16 cellular contexts compared by ENCODE assay signal in the genomic region with DNA sequence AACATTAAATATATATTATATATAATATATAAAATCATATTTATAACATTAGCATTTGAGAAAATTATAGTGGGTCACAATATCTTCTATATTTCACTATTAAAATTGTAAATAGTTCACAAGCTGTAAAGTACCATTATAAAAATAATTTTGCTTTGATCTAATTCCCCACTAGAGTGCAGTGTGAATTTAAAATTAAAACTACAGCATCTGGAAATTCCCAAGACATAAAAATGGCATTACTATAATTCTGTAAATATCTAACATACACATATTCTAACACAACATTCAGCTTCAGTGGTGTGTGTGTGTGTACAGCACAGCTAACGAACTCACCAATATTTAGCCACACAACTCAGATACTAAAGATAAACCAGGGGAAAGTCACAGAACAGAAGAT.
DNase-seq lines count a peak whose midpoint lies in the region; ATAC-seq, FAIRE-seq and TF ChIP-seq lines count a peak whose summit lies in the region.
"Had no signal": no experiment of that assay in that cellular context is flagged by ENCODE, and none has a peak within 500 bp of the region (broad histone marks: within the 10 kb centered on the region; RNA-seq: fewer than 3 reads in every experiment).

No MANE protein-coding gene starts in this region.

- POLR2A ChIA-PET in PC-3 (lab: Charles Lee; ENCODE audit: unreplicated experiment) = no interaction called here
- POLR2A ChIA-PET in HEK293T (lab: Yijun Ruan, JAX) = no interaction called here

- H3K36me3 ChIP-seq in PC-3 (ENCODE audit: low read depth, low read length) = no peaks in the 10 kb centered on the region

- no peaks in the 10 kb centered on the region for H3K27me3 ChIP-seq in PC-3 (ENCODE audit: low read length)

- intact Hi-C loops in PC-3 (cut with micrococcal nuclease) = loop anchor here (1.0 to 5.0 kb wide), 8 partner anchors 15 to 786 kb away; no protein-coding TSS in a partner anchor

- CTCF ChIA-PET in PC-3 (lab: Charles Lee) (interaction anchor here (0.6 to 1.2 kb wide), 8 partner anchors 15 to 784 kb away, joined by 3 to 6 read pairs (median 4); no protein-coding TSS in a partner anchor), HEK293T (lab: Yijun Ruan, JAX) (no interaction called here)

- no peak overlapping the region for H2AFZ ChIP-seq in PC-3 (ENCODE audit: low read length)

- no TSS peak for BruUV-seq in PC-3 (replicated peaks; lab: Mats Ljungman, UMichigan)

- peak; percentile 46; the same call in 1 of the 2 replicates for ATAC-seq in PC-3
- ATAC-seq in GM18907 (IDR thresholded peaks at IDR 0.05; ENCODE audit: unreplicated experiment) = no peak
- ATAC-seq: activated naive CD8-positive, alpha-beta T cell treated with anti-CD3 and anti-CD28 coated beads, Interleukin-2, amount 50 U/mL, for 24 hours; K562 had no signal

- H3K4me2 ChIP-seq in PC-3 (ENCODE audit: low read length) = no peak overlapping the region

- peak; percentile 56 for TF ChIP-seq CTCF in PC-3 (conservative IDR thresholded peaks at IDR 0.05; ENCODE audit: low read depth, low read length)

- no peaks in the 10 kb centered on the region for H3K9me3 ChIP-seq in PC-3 (ENCODE audit: low read length)

- H3K27ac ChIP-seq in PC-3 (ENCODE audit: low read length) = no peak overlapping the region

- no peaks in the 10 kb centered on the region for H3K4me1 ChIP-seq in PC-3 (ENCODE audit: insufficient read depth, low read length)

- no peak overlapping the region for H3K9ac ChIP-seq in PC-3 (ENCODE audit: low read length)

- H3K9me2 ChIP-seq in PC-3 (replicated peaks; ENCODE audit: low read length) = no peaks in the 10 kb centered on the region

- FAIRE-seq in endometrium (lab: Jason Lieb, UNC) = peak; percentile 87
- FAIRE-seq: K562 had no signal

- no peaks in the 10 kb centered on the region for H3K79me2 ChIP-seq in PC-3 (ENCODE audit: low read length)

- no peaks in the 10 kb centered on the region for H3F3A ChIP-seq in PC-3 (ENCODE audit: low read length, unreplicated experiment)

- peak; percentile 2 for DNase-seq in NCI-H2171 treated with DMSO at 0.1 percent for 48 hours (lab: John Stamatoyannopoulos, UW)
- no peak for DNase-seq in NCI-H2171 (lab: John Stamatoyannopoulos, UW)
- DNase-seq in PC-3 = peak; percentile 44
- DNase-seq in stromal cell of bone marrow (ENCODE audit: low read depth) = peak; percentile 4
- no peak for DNase-seq in NCI-H2196 (lab: John Stamatoyannopoulos, UW; ENCODE audit: unreplicated experiment)
- DNase-seq in HEK293T (ENCODE audit: extremely low spot score) = no peak
- DNase-seq: activated B cell treated with CpG ODN at 0.5 μM for 24 hours; activated naive CD8-positive, alpha-beta T cell treated with anti-CD3 and anti-CD28 coated beads, Interleukin-2, amount 50 U/mL, for 24 hours; activated T-cell treated with anti-CD3 and anti-CD28 coated beads for 4 hours; dermis blood vessel endothelial cell; DMS153; NCI-H2029; posterior cingulate gyrus had no signal

- H3K4me3 ChIP-seq in PC-3 (ENCODE audit: low read length) = no peak overlapping the region
- H3K4me3 ChIP-seq: K562 had no signal

- H4K20me1 ChIP-seq in PC-3 (ENCODE audit: low read length) = no peaks in the 10 kb centered on the region

TF ChIP-seq in HEK293T, 16 proteins besides CTCF, POLR2A, EP300 and RAD21:
- TF ChIP-seq HDGF (IDR thresholded peaks at IDR 0.05; ENCODE audit: borderline replicate concordance) (no peak), L3MBTL2 (conservative IDR thresholded peaks at IDR 0.05) (no peak), FOXA1 (IDR thresholded peaks at IDR 0.05) (no peak), BHLHE40 (IDR thresholded peaks at IDR 0.05; ENCODE audit: borderline replicate concordance) (no peak), CTBP1 (IDR thresholded peaks at IDR 0.05; ENCODE audit: borderline replicate concordance) (no peak), FOXM1 (IDR thresholded peaks at IDR 0.05; ENCODE audit: borderline replicate concordance) (no peak), ELF4 (IDR thresholded peaks at IDR 0.05) (no peak), FOXK2 (IDR thresholded peaks at IDR 0.05) (no peak), TARDBP (IDR thresholded peaks at IDR 0.05) (no peak)
TF ChIP-seq in HEK293T: peak in this region for 0.

Comparison
In these comparisons a context has a peak if more than half of its experiments do, and no peak if none do; other contexts are left out.
1. DNase-seq: peak in NCI-H2171 treated with DMSO at 0.1 percent for 48 hours (single experiment), PC-3 (single experiment) and stromal cell of bone marrow (single experiment); none in NCI-H2171 (single experiment), NCI-H2196 (single experiment) and HEK293T (single experiment).